In the genomic region with DNA sequence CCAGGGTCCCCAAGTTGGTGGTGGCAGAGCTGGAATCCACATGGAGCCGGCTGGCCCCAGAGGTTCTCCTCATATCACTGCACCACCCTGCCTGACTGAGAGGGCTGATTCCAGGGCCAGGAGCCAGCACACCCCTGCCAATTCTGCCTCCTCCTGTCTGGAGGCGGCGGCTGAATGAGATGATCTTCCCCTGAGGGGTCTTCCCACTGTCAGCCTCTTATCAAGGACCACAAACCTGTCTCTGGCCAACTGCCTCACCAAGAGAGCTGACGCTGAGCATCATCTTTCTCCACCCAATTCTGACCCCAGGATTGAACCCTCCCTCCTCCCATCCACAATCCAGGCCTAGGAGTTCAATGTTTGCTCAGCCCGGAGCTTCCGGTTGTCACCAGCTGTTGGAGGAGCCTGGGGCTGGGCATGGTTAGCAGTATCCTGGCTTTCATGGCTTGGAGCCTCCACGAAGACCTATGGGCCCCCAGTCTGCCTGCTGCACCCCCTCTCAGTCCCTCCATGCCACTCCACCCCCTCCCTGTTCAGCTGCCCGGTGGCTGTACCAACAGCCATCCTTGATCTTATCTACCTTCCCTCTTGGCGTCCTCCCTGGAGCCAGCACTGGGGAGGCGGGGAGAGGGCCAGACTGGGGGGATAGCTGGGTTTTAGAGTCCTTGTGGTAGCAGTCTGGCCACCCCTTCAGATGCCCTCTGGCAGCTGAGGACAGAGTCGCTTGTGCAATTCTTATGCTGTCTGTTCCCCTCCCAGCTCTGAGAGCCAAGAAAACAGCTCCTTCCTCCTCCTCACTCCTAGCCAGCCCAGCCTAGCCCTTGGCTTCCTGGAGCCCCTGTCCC, we compare ENCODE assay signal across 10 cellular contexts. TPM values are rescaled to one million over a fixed set of nuclear protein-coding genes. Genes with fewer than 3 reads are reported as not detected.
DNase-seq lines count a peak whose midpoint lies in the region; ATAC-seq, FAIRE-seq and TF ChIP-seq lines count a peak whose summit lies in the region.
"Had no signal": no experiment of that assay in that cellular context is flagged by ENCODE, and none has a peak within 500 bp of the region (broad histone marks: within the 10 kb centered on the region; RNA-seq: fewer than 3 reads in every experiment).

No MANE protein-coding gene starts in this region.

- WGBS in heart right ventricle, 2 donors = 36 to 37% methylated on average over 11 of the region's 11 CpGs

- no peaks in the 10 kb centered on the region for H3K9me3 Mint-ChIP-seq in stimulated activated naive B cell treated with anti-CD40 and anti-IgM and Interleukin-4, amounts not matched to agents 10 μg/mL and 1 μg/mL and 100 μg/mL, for 72 hours

- no peaks in the 10 kb centered on the region for H3K27me3 ChIP-seq in heart right ventricle
- H3K27me3 ChIP-seq: cardiac muscle cell had no signal

- DNase-seq in NCI-H1417 (lab: John Stamatoyannopoulos, UW) (peak in 2 of 3 experiments; percentile 11 to 22), NCI-H1417 treated with DMSO at 0.1 percent for 48 hours (lab: John Stamatoyannopoulos, UW) (no peak), RCC 7860 (ENCODE audit: low spot score) (peak; percentile 22), heart right ventricle (peak in 1 of 2 donors; percentile 59)
- no peak for DNase-seq in stimulated activated naive B cell treated with anti-CD40 and anti-IgM and Interleukin-4, amounts not matched to agents 10 μg/mL and 1 μg/mL and 100 μg/mL, for 72 hours
- DNase-seq: 8988T had no signal

- no peaks in the 10 kb centered on the region for H3K36me3 ChIP-seq in heart right ventricle
- H3K36me3 ChIP-seq: cardiac muscle cell had no signal

- no peaks in the 10 kb centered on the region for H3K36me3 Mint-ChIP-seq in stimulated activated naive B cell treated with anti-CD40 and anti-IgM and Interleukin-4, amounts not matched to agents 10 μg/mL and 1 μg/mL and 100 μg/mL, for 72 hours

- peaks cover 0 to 34% (median 29%) of the 10 kb centered on the region in 9 donors for H3K4me1 ChIP-seq in heart right ventricle

- TF ChIP-seq CTCF in heart right ventricle (IDR thresholded peaks at IDR 0.05) = no peak

- H3K9me3 ChIP-seq in heart right ventricle = no peaks in the 10 kb centered on the region

- peak overlapping the region in 9 of 10 donors; percentile 16 to 80 (median 46) for H3K27ac ChIP-seq in heart right ventricle
- H3K27ac ChIP-seq: cardiac muscle cell had no signal

- peaks cover 50 to 53% of the 10 kb centered on the region in 2 donors for H3K27me3 Mint-ChIP-seq in stimulated activated naive B cell treated with anti-CD40 and anti-IgM and Interleukin-4, amounts not matched to agents 10 μg/mL and 1 μg/mL and 100 μg/mL, for 72 hours

- intact Hi-C loops in heart right ventricle (cut with DNase I) = no loop called here

- H3K27ac Mint-ChIP-seq in stimulated activated naive B cell treated with anti-CD40 and anti-IgM and Interleukin-4, amounts not matched to agents 10 μg/mL and 1 μg/mL and 100 μg/mL, for 72 hours = peak overlapping the region; percentile 84

- no peak overlapping the region for H3K4me3 Mint-ChIP-seq in stimulated activated naive B cell treated with anti-CD40 and anti-IgM and Interleukin-4, amounts not matched to agents 10 μg/mL and 1 μg/mL and 100 μg/mL, for 72 hours

- no peak overlapping the region for H3K4me3 ChIP-seq in heart right ventricle
- H3K4me3 ChIP-seq: cardiac muscle cell had no signal

- no peak for FAIRE-seq in RCC 7860 (lab: Jason Lieb, UNC)

- H3K4me1 Mint-ChIP-seq in stimulated activated naive B cell treated with anti-CD40 and anti-IgM and Interleukin-4, amounts not matched to agents 10 μg/mL and 1 μg/mL and 100 μg/mL, for 72 hours = peaks cover 13 to 15% of the 10 kb centered on the region in 2 donors

- ATAC-seq in heart right ventricle = peak; percentile 25 to 82 (median 64)
- ATAC-seq in stimulated activated naive B cell treated with anti-CD40 and anti-IgM and Interleukin-4, amounts not matched to agents 10 μg/mL and 1 μg/mL and 100 μg/mL, for 72 hours (replicated peaks) = no peak
- ATAC-seq in GM18502 (IDR thresholded peaks at IDR 0.05; ENCODE audit: poor library complexity, unreplicated experiment) = no peak
- ATAC-seq in HG02588 (IDR thresholded peaks at IDR 0.05; ENCODE audit: unreplicated experiment) = no peak
- no peak for ATAC-seq in GM18511 (IDR thresholded peaks at IDR 0.05; ENCODE audit: unreplicated experiment)

RNA-seq across cellular contexts. Expression of gene ABCC3, which starts 25.6 kb away (rescaled TPM):
- total RNA-seq in heart right ventricle = 1 to 10 TPM in 6 of 10 donors, under 1 TPM in 3, not detected in 1; 0.23 to 5.7 (median 1.1) TPM
- polyA plus RNA-seq in heart right ventricle = 1 to 10 TPM in 1 of 2 donors, under 1 TPM in 1; 0.41 to 2.0 TPM
- total RNA-seq: cardiac muscle cell had no signal

RNA-seq across cellular contexts. Expression of gene ANKRD40, which starts 47.5 kb away (rescaled TPM):
- 10 to 100 TPM; 39.0 to 56.8 (median 43.6) TPM for total RNA-seq in heart right ventricle
- polyA plus RNA-seq in heart right ventricle = 10 to 100 TPM; 18.2 to 20.6 TPM

RNA-seq across cellular contexts. Expression of gene LUC7L3, which starts 59.1 kb away (rescaled TPM):
- 10 to 100 TPM; 35.7 to 63.9 (median 46.8) TPM for total RNA-seq in heart right ventricle
- 100 to 1,000 TPM in 1 of 2 donors, 10 to 100 TPM in 1; 33.7 to 188 TPM for polyA plus RNA-seq in heart right ventricle

Comparison
In these comparisons a context has a peak if more than half of its experiments do, and no peak if none do; other contexts are left out.
1. DNase-seq: peak in NCI-H1417 (2 of 3) and RCC 7860 (single experiment); none in NCI-H1417 treated with DMSO at 0.1 percent for 48 hours (single experiment) and stimulated activated naive B cell treated with anti-CD40 and anti-IgM and Interleukin-4, amounts not matched to agents 10 μg/mL and 1 μg/mL and 100 μg/mL, for 72 hours (single experiment).
2. ATAC-seq: peak in heart right ventricle (8 of 8); none in stimulated activated naive B cell treated with anti-CD40 and anti-IgM and Interleukin-4, amounts not matched to agents 10 μg/mL and 1 μg/mL and 100 μg/mL, for 72 hours (0 of 2), GM18502 (single experiment), HG02588 (single experiment) and GM18511 (single experiment).